In genomic region chr7:77691892-77692491, GRCh38 we compare ENCODE assay signal across 29 cellular contexts. TPM values are rescaled to one million over a fixed set of nuclear protein-coding genes. Genes with fewer than 3 reads are reported as not detected.
DNase-seq lines count a peak whose midpoint lies in the region; ATAC-seq, FAIRE-seq and TF ChIP-seq lines count a peak whose summit lies in the region.
"Had no signal": no experiment of that assay in that cellular context is flagged by ENCODE, and none has a peak within 500 bp of the region (broad histone marks: within the 10 kb centered on the region; RNA-seq: fewer than 3 reads in every experiment).

No MANE protein-coding gene starts in this region.

- no peak overlapping the region for H2BK12ac ChIP-seq in H1 (ENCODE audit: low read depth, low read length)

- H2BK20ac ChIP-seq in H1 (ENCODE audit: low read length), result no peak overlapping the region

- H2BK15ac ChIP-seq in H1 (ENCODE audit: low read length), result 0 out of 2 replicates have a peak overlapping the region, but pooled peaks have one; percentile 72

- TF ChIP-seq POLR2A in H1 (IDR thresholded peaks at IDR 0.05; ENCODE audit: control extremely low read depth in 1 of 2, low read depth in 2 of 2, low read length in 2 of 2) (no peak), thyroid gland (IDR thresholded peaks at IDR 0.05) (no peak), ovary (IDR thresholded peaks at IDR 0.05) (no peak)

- DNase-seq in HT-29 (ENCODE audit: low spot score) (peak; percentile 59), H1 (ENCODE audit: low read depth in 1 of 2, low spot score in 2 of 2) (no peak), mucosa of descending colon (peak in 1 of 3 donors; percentile 70), thyroid gland (no peak), NCI-H748 (lab: John Stamatoyannopoulos, UW; ENCODE audit: unreplicated experiment) (no peak), NCI-H2171 (lab: John Stamatoyannopoulos, UW) (no peak), ovary (no peak)
- no peak for DNase-seq in activated effector memory CD4-positive, alpha-beta T cell treated with Interleukin-2 at 50 U/mL for 16 hours
- DNase-seq: activated CD4-positive, alpha-beta T cell treated with anti-CD3 and anti-CD28 coated beads, Interleukin-2, amount 50 U/mL, for 4 hours; activated CD8-positive, alpha-beta memory T cell treated with anti-CD3 and anti-CD28 coated beads, Interleukin-2, amount 10 ng/mL, durations not matched to agents 7 days and 5 days; activated naive CD4-positive, alpha-beta T cell; activated naive CD8-positive, alpha-beta T cell treated with anti-CD3 and anti-CD28 coated beads, Interleukin-2, amount 50 U/mL, for 24 hours; activated T-cell treated with anti-CD3 and anti-CD28 coated beads, Interleukin-2, amount 50 U/mL, for 72 hours; gastrocnemius medialis; immature natural killer cell; IMR-90; left cardiac atrium; NCI-H1092; NCI-H187 treated with DMSO at 0.1 percent for 48 hours; NCI-H526 treated with DMSO at 0.1 percent for 48 hours; nucleus accumbens; Right ventricle myocardium superior; stimulated activated naive B cell treated with anti-CD40 and anti-IgM and Interleukin-4, amounts not matched to agents 10 μg/mL and 1 μg/mL and 100 μg/mL, for 72 hours; T-helper 17 cell had no signal

- H4K8ac ChIP-seq in H1 (ENCODE audit: extremely low read depth, insufficient read depth, low read length), result peak overlapping the region; percentile 9; the same call in 1 of the 2 replicates

- H3K27ac ChIP-seq in H1 (ENCODE audit: low read depth, low read length), result no peak overlapping the region
- peak overlapping the region in 2 of 3 donors; percentile 12 to 40 for H3K27ac ChIP-seq in thyroid gland
- no peak overlapping the region for H3K27ac ChIP-seq in ovary
- H3K27ac ChIP-seq: BLaER1 treated with 17β-estradiol and CSF1 and Interleukin-3, amounts not matched to agents 10 nM and 100 nM; gastrocnemius medialis; suprapubic skin had no signal

- 90% methylated on average over 10 of the region's 10 CpGs; no CpG with 5 or more reads in 1 of the 2 experiments for WGBS in H1 (ENCODE audit: extremely low coverage in 1 of 2, insufficient coverage in 1 of 2, insufficient read length in 1 of 2, insufficient replicate concordance in 2 of 2, low coverage in 1 of 2, low lambda C conversion rate in 2 of 2, missing lambda C conversion rate in 1 of 2), 2 experiments
- WGBS in thyroid gland, 2 donors, result 63 to 88% methylated on average over 10 of the region's 10 CpGs
- WGBS in ovary, 3 donors, result 87 to 91% (median 89%) methylated on average over 10 of the region's 10 CpGs

- H3K9ac ChIP-seq in H1 (replicated peaks in 1 of 4; ENCODE audit: extremely low read depth in 1 of 4, low read depth in 3 of 4, low read length in 3 of 4), result no peak overlapping the region
- H3K9ac ChIP-seq: BLaER1 treated with 17β-estradiol and CSF1 and Interleukin-3, amounts not matched to agents 10 nM and 100 nM had no signal

- H3K4me3 ChIP-seq in H1 (ENCODE audit: extremely low read depth in 1 of 4, insufficient read depth in 2 of 4, low read depth in 3 of 4, low read length in 4 of 4) (no peak overlapping the region), mucosa of descending colon (no peak overlapping the region), thyroid gland (replicated peaks in 1 of 3) (no peak overlapping the region), ovary (no peak overlapping the region)
- H3K4me3 ChIP-seq: BLaER1 treated with 17β-estradiol and CSF1 and Interleukin-3, amounts not matched to agents 10 nM and 100 nM; gastrocnemius medialis; suprapubic skin had no signal

- no peak overlapping the region for H3K56ac ChIP-seq in H1 (replicated peaks; ENCODE audit: insufficient read length, low read depth, low read length)

- H2BK5ac ChIP-seq in H1 (ENCODE audit: low read depth, low read length), result 0 out of 2 replicates have a peak overlapping the region, but pooled peaks have one; percentile 40

- H2BK120ac ChIP-seq in H1 (replicated peaks; ENCODE audit: low read depth, low read length), result no peak overlapping the region

- CTCF ChIA-PET in H1 (lab: Charles Lee; ENCODE audit: partially characterized antibody), result no interaction called here

- H2AFZ ChIP-seq in H1 (ENCODE audit: low read length), result no peak overlapping the region

- H4K5ac ChIP-seq in H1 (ENCODE audit: insufficient read length, low read depth, low read length), result no peak overlapping the region

- no peak overlapping the region for H3K4me2 ChIP-seq in H1 (ENCODE audit: insufficient read depth in 1 of 2, low read depth in 2 of 2, low read length in 2 of 2)

- no peak overlapping the region for H2AK5ac ChIP-seq in H1 (ENCODE audit: low read depth, low read length)

- no peaks in the 10 kb centered on the region for H3K27me3 ChIP-seq in H1 (replicated peaks in 1 of 4; ENCODE audit: control insufficient read depth in 3 of 4, extremely low read depth in 1 of 4, insufficient read depth in 3 of 4, low read length in 3 of 4)
- no peaks in the 10 kb centered on the region for H3K27me3 ChIP-seq in thyroid gland
- H3K27me3 ChIP-seq in ovary, result no peaks in the 10 kb centered on the region
- H3K27me3 ChIP-seq: BLaER1 treated with 17β-estradiol and CSF1 and Interleukin-3, amounts not matched to agents 10 nM and 100 nM; gastrocnemius medialis; suprapubic skin had no signal

- ATAC-seq in mucosa of descending colon, result peak; percentile 33
- ATAC-seq: activated CD4-positive, CD25-positive, alpha-beta regulatory T cell treated with anti-CD3 and anti-CD28 coated beads, Interleukin-2, amount 50 U/mL, for 24 hours; activated CD8-positive, alpha-beta memory T cell treated with anti-CD3 and anti-CD28 coated beads, Interleukin-2, amount 10 ng/mL, durations not matched to agents 7 days and 5 days; activated naive CD8-positive, alpha-beta T cell treated with anti-CD3 and anti-CD28 coated beads, Interleukin-2, amount 50 U/mL, for 24 hours; activated T-cell treated with anti-CD3 and anti-CD28 coated beads, Interleukin-2, amount 50 U/mL, for 72 hours; gastrocnemius medialis; left cardiac atrium; Panc1; stimulated activated naive B cell treated with anti-CD40 and anti-IgM and Interleukin-4, amounts not matched to agents 10 μg/mL and 1 μg/mL and 100 μg/mL, for 72 hours; T-helper 17 cell had no signal

- H3K36me3 ChIP-seq in H1 (ENCODE audit: control insufficient read depth in 2 of 4, insufficient read depth in 4 of 4, low read length in 3 of 4) (peaks cover 0 to 7% (median 0%) of the 10 kb centered on the region in 4 experiments; a peak in 1 of 8 replicates), mucosa of descending colon (ENCODE audit: low read depth) (no peaks in the 10 kb centered on the region), thyroid gland (no peaks in the 10 kb centered on the region), ovary (no peaks in the 10 kb centered on the region)
- H3K36me3 ChIP-seq: gastrocnemius medialis had no signal

- H3K23me2 ChIP-seq in H1 (ENCODE audit: low read depth, low read length), result peaks cover 2% of the 10 kb centered on the region; the same call in 1 of the 2 replicates

- H3K14ac ChIP-seq in H1 (ENCODE audit: insufficient read length), result no peak overlapping the region

- H3K4me1 ChIP-seq in H1 (replicated peaks in 1 of 4; ENCODE audit: control insufficient read depth in 3 of 4, insufficient read depth in 4 of 4, low read length in 3 of 4) (peaks cover 0 to 3% (median 0%) of the 10 kb centered on the region in 4 experiments; a peak in 1 of 7 replicates), mucosa of descending colon (ENCODE audit: low read depth) (peaks cover 43% of the 10 kb centered on the region), thyroid gland (peaks cover 19 to 27% of the 10 kb centered on the region in 2 donors), ovary (ENCODE audit: insufficient read depth) (peaks cover 13% of the 10 kb centered on the region)

- TF ChIP-seq CTCF in H1 (IDR thresholded peaks at IDR 0.05; ENCODE audit: control extremely low read depth in 1 of 3, insufficient read depth in 1 of 3, low read depth in 1 of 3, low read length in 3 of 3) (no peak), mucosa of descending colon (IDR thresholded peaks at IDR 0.05) (no peak), thyroid gland (IDR thresholded peaks at IDR 0.05) (no peak), ovary (IDR thresholded peaks at IDR 0.05) (no peak)

- H3K4ac ChIP-seq in H1 (replicated peaks; ENCODE audit: insufficient read length, low read depth, low read length), result no peak overlapping the region

- no peak for TF ChIP-seq RAD21 in H1 (IDR thresholded peaks at IDR 0.05 in 1 of 2, conservative IDR thresholded peaks at IDR 0.05 in 1 of 2; ENCODE audit: low read depth in 2 of 2, low read length in 2 of 2)

- no peak for FAIRE-seq in H1 (lab: Jason Lieb, UNC)
- FAIRE-seq: endothelial cell of umbilical vein had no signal

- no peak overlapping the region for H4K91ac ChIP-seq in H1 (replicated peaks; ENCODE audit: insufficient read length, low read length)

- H3K79me1 ChIP-seq in H1 (ENCODE audit: low read depth, low read length), result peaks cover 10% of the 10 kb centered on the region; the same call in 1 of the 2 replicates

- POLR2A ChIA-PET in H1 (lab: Charles Lee; ENCODE audit: partially characterized antibody), result no interaction called here

- H3K79me2 ChIP-seq in H1 (ENCODE audit: control insufficient read depth in 1 of 2, insufficient read depth in 2 of 2, low read length in 2 of 2), result peaks cover 3 to 71% of the 10 kb centered on the region in 2 experiments; a peak in 3 of 4 replicates

- H4K20me1 ChIP-seq in H1 (replicated peaks in 1 of 2; ENCODE audit: control insufficient read depth in 1 of 2, insufficient read depth in 2 of 2, low read length in 2 of 2), result peaks cover 0 to 9% of the 10 kb centered on the region in 2 experiments

- intact Hi-C loops in mucosa of descending colon (cut with DNase I, micrococcal nuclease), result no loop called here
- intact Hi-C loops in thyroid gland (cut with DNase I), result no loop called here
- intact Hi-C loops in ovary (cut with DNase I), result no loop called here

- no peak overlapping the region for H3K18ac ChIP-seq in H1 (ENCODE audit: extremely low read depth, low read length)

- H3K23ac ChIP-seq in H1 (ENCODE audit: insufficient read length), result no peak overlapping the region

- H3K9me3 ChIP-seq in H1 (ENCODE audit: insufficient read depth in 2 of 2, low read depth in 1 of 2, low read length in 1 of 2), result no peaks in the 10 kb centered on the region
- no peaks in the 10 kb centered on the region for H3K9me3 ChIP-seq in mucosa of descending colon
- no peaks in the 10 kb centered on the region for H3K9me3 ChIP-seq in thyroid gland
- no peaks in the 10 kb centered on the region for H3K9me3 ChIP-seq in ovary
- H3K9me3 ChIP-seq: BLaER1 treated with 17β-estradiol and CSF1 and Interleukin-3, amounts not matched to agents 10 nM and 100 nM; gastrocnemius medialis; suprapubic skin had no signal

- TF ChIP-seq EP300 in H1 (IDR thresholded peaks at IDR 0.05; ENCODE audit: borderline replicate concordance in 1 of 2, low read depth in 2 of 2, low read length in 2 of 2) (no peak), ovary (IDR thresholded peaks at IDR 0.05) (no peak)

RNA-seq across cellular contexts. Expression of gene RSBN1L, which starts 4.3 kb away (rescaled TPM):
- 9.9 and 12.4 TPM in 2 replicates for total RNA-seq in HT-29 (2014; rRNA removed; shearing (Covaris generic))
- total RNA-seq in H1 (2021; fragmentation: NEBNext Ultra II Directional; extraction: Animal tissue kit (Norgen Biotek cat#: 25700)), result 22.1 and 22.6 TPM in 2 replicates
- polyA plus RNA-seq in H1 (2011; rRNA removed), result 3.9 and 4.1 TPM in 2 replicates
- polyA plus RNA-seq in H1 (2011; cell fraction: cytosol; rRNA removed), result 5.2 TPM
- polyA plus RNA-seq in H1 (2011; cell fraction: nucleus; rRNA removed), result 3.2 TPM
- polyA plus RNA-seq in H1 (2012, experiment 1 of 2), result 9.8 to 12.4 TPM (median 10.6 TPM) in 4 replicates
- 2.7 TPM for polyA plus RNA-seq in H1 (2012, experiment 2 of 2)
- 11.6 TPM for polyA plus RNA-seq in H1 (2013, experiment 1 of 2)
- polyA plus RNA-seq in H1 (2013, experiment 2 of 2), result 12.1 TPM
- polyA minus RNA-seq in H1 (2011; rRNA and poly(A)+ RNA removed), result 15.6 and 20.0 TPM in 2 replicates
- polyA minus RNA-seq in H1 (2011; cell fraction: cytosol; rRNA and poly(A)+ RNA removed), result 11.2 TPM
- 21.1 TPM for polyA minus RNA-seq in H1 (2011; cell fraction: nucleus; rRNA and poly(A)+ RNA removed)
- 10 to 100 TPM; 19.1 to 31.5 (median 19.6) TPM for total RNA-seq in mucosa of descending colon
- 10 to 100 TPM; 30.6 to 43.9 (median 36.9) TPM for total RNA-seq in thyroid gland
- total RNA-seq in ovary, result 10 to 100 TPM; 13.8 to 28.3 (median 26.2) TPM
- polyA plus RNA-seq in ovary, result 10 to 100 TPM; 12.4 to 19.1 TPM

Comparison
In these comparisons a context has a peak if more than half of its experiments do, and no peak if none do; other contexts are left out.
1. H3K27ac ChIP-seq: peak in thyroid gland (2 of 3); none in H1 (single experiment) and ovary (0 of 2).